ENCODE assay signal across 33 cellular contexts in the genomic region with DNA sequence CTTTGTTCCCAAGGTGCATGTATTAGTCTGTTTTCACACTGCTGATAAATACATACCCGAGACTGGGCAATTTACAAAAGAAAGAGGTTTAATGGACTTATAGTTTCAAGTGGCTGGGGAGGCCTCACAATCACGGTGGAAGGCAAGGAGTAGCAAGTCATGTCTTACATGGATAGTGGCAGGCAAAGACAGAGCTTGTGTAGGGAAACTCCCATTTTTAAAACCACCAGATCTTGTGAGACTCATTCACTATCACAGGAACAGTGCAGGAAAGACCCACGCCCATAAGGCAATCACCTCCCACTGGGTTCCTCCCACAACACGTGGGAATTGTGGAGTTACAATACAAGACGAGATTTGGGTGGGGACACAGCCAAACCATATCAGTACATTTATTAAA.
"Had no signal": no experiment of that assay in that cellular context is flagged by ENCODE, and none has a peak within 500 bp of the region (broad histone marks: within the 10 kb centered on the region; RNA-seq: fewer than 3 reads in every experiment).

No MANE protein-coding gene starts in this region.

- H3K4me1 Mint-ChIP-seq: activated B cell treated with CpG ODN at 0.5 μM for 24 hours; activated CD4-positive, alpha-beta T cell treated with anti-CD3 and anti-CD28 coated beads for 36 hours; activated CD4-positive, alpha-beta T cell treated with anti-CD3 and anti-CD28 coated beads, Interleukin-2, amount 10 ng/mL, durations not matched to agents 24 days and 14 days; activated CD8-positive, alpha-beta memory T cell treated with anti-CD3 and anti-CD28 coated beads, Interleukin-2, amount 10 ng/mL, durations not matched to agents 7 days and 5 days; activated naive CD4-positive, alpha-beta T cell treated with anti-CD3 and anti-CD28 coated beads, Interleukin-2, amount 10 ng/mL, durations not matched to agents 7 days and 5 days; activated naive CD8-positive, alpha-beta T cell treated with anti-CD3 and anti-CD28 coated beads, Interleukin-2, amount 10 ng/mL, durations not matched to agents 7 days and 5 days; T-helper 17 cell had no signal

- H3K27me3 ChIP-seq: ascending aorta, breast epithelium, cardiac muscle cell, colonic mucosa, esophagus muscularis mucosa had no signal

- H3K36me3 Mint-ChIP-seq: activated CD4-positive, alpha-beta memory T cell treated with anti-CD3 and anti-CD28 coated beads for 36 hours; activated CD8-positive, alpha-beta memory T cell treated with anti-CD3 and anti-CD28 coated beads, Interleukin-2, amount 10 ng/mL, durations not matched to agents 7 days and 5 days; activated naive CD4-positive, alpha-beta T cell treated with anti-CD3 and anti-CD28 coated beads, Interleukin-2, amount 10 ng/mL, durations not matched to agents 7 days and 5 days; activated naive CD4-positive, alpha-beta T cell treated with anti-CD3 and anti-CD28 coated beads, Interleukin-2, amount 50 U/mL, for 72 hours; activated naive CD8-positive, alpha-beta T cell treated with anti-CD3 and anti-CD28 coated beads, Interleukin-2, amount 10 ng/mL, durations not matched to agents 7 days and 5 days; brain had no signal

- H3K9me3 Mint-ChIP-seq: activated B cell treated with CpG ODN at 0.5 μM for 24 hours; activated CD4-positive, alpha-beta memory T cell treated with anti-CD3 and anti-CD28 coated beads for 36 hours; activated naive CD4-positive, alpha-beta T cell treated with anti-CD3 and anti-CD28 coated beads, Interleukin-2, amount 10 ng/mL, durations not matched to agents 7 days and 5 days; activated naive CD8-positive, alpha-beta T cell treated with anti-CD3 and anti-CD28 coated beads, Interleukin-2, amount 10 ng/mL, durations not matched to agents 7 days and 5 days; activated T-helper 1 cell treated with anti-CD3 and anti-CD28 coated beads, Interleukin-12 subunit alpha, Interleukin-12 subunit beta, Interleukin-2, Interleukin-4 antibody, amounts not matched to agents 30 ng/mL and 10 ng/mL and 1 ng/mL, durations not matched to agents 14 hours and 24 hours and 36 hours had no signal

- H3K9me3 ChIP-seq: ascending aorta, breast epithelium, colonic mucosa, esophagus muscularis mucosa had no signal

- DNase-seq: activated B cell treated with CpG ODN at 0.5 μM for 24 hours; activated CD4-positive, alpha-beta memory T cell treated with anti-CD3 and anti-CD28 coated beads for 36 hours; activated CD4-positive, alpha-beta T cell treated with anti-CD3 and anti-CD28 coated beads for 36 hours; activated CD4-positive, alpha-beta T cell treated with anti-CD3 and anti-CD28 coated beads, Interleukin-2, amount 10 ng/mL, durations not matched to agents 24 days and 14 days; activated CD8-positive, alpha-beta memory T cell treated with anti-CD3 and anti-CD28 coated beads, Interleukin-2, amount 10 ng/mL, durations not matched to agents 7 days and 5 days; activated CD8-positive, alpha-beta memory T cell treated with anti-CD3 and anti-CD28 coated beads, Interleukin-2, amount 50 U/mL, for 4 hours; activated CD8-positive, alpha-beta T cell treated with anti-CD3 and anti-CD28 coated beads, Interleukin-2, amount 10 ng/mL, durations not matched to agents 7 days and 5 days; activated gamma-delta T cell; activated naive CD4-positive, alpha-beta T cell; activated naive CD4-positive, alpha-beta T cell treated with anti-CD3 and anti-CD28 coated beads, Interleukin-2, amount 10 ng/mL, durations not matched to agents 7 days and 5 days; activated naive CD8-positive, alpha-beta T cell treated with anti-CD3 and anti-CD28 coated beads, Interleukin-2, amount 10 ng/mL, durations not matched to agents 7 days and 5 days; activated T-cell treated with anti-CD3 and anti-CD28 coated beads, Interleukin-2, amount 50 U/mL, for 1 hour; activated T-cell treated with anti-CD3 and anti-CD28 coated beads, Interleukin-2, amount 50 U/mL, for 48 hours; central memory CD4-positive, alpha-beta T cell; cerebellar nuclear complex; colonic mucosa; effector CD8-positive, alpha-beta T cell; head of caudate nucleus; T-helper 1 cell; T-helper 17 cell; WERI-Rb-1 had no signal

- H3K36me3 ChIP-seq: ascending aorta, breast epithelium, cardiac muscle cell, colonic mucosa, esophagus muscularis mucosa, WERI-Rb-1 had no signal

- H3K27ac Mint-ChIP-seq: activated B cell treated with CpG ODN at 0.5 μM for 24 hours; activated CD4-positive, alpha-beta memory T cell treated with anti-CD3 and anti-CD28 coated beads for 36 hours; activated CD4-positive, alpha-beta T cell treated with anti-CD3 and anti-CD28 coated beads for 36 hours; activated CD4-positive, alpha-beta T cell treated with anti-CD3 and anti-CD28 coated beads, Interleukin-2, amount 10 ng/mL, durations not matched to agents 24 days and 14 days; activated CD8-positive, alpha-beta memory T cell treated with anti-CD3 and anti-CD28 coated beads, Interleukin-2, amount 10 ng/mL, durations not matched to agents 7 days and 5 days; activated CD8-positive, alpha-beta T cell treated with anti-CD3 and anti-CD28 coated beads, Interleukin-2, amount 10 ng/mL, durations not matched to agents 7 days and 5 days; activated naive CD4-positive, alpha-beta T cell treated with anti-CD3 and anti-CD28 coated beads, Interleukin-2, amount 10 ng/mL, durations not matched to agents 7 days and 5 days; activated naive CD4-positive, alpha-beta T cell treated with anti-CD3 and anti-CD28 coated beads, Interleukin-2, amount 50 U/mL, for 72 hours; activated naive CD8-positive, alpha-beta T cell treated with anti-CD3 and anti-CD28 coated beads, Interleukin-2, amount 10 ng/mL, durations not matched to agents 7 days and 5 days; activated T-helper 1 cell treated with anti-CD3 and anti-CD28 coated beads, Interleukin-12 subunit alpha, Interleukin-12 subunit beta, Interleukin-2, Interleukin-4 antibody, amounts not matched to agents 30 ng/mL and 10 ng/mL and 1 ng/mL, durations not matched to agents 14 hours and 24 hours and 36 hours; T-helper 17 cell; T-helper 2 cell treated with Interferon-gamma antibody and Interleukin-4, amounts not matched to agents 5 μg/mL and 100 μg/mL, for 36 hours had no signal

- H3K4me3 ChIP-seq: ascending aorta, breast epithelium, cardiac muscle cell, colonic mucosa, esophagus muscularis mucosa had no signal

- H3K4me3 Mint-ChIP-seq: activated B cell treated with CpG ODN at 0.5 μM for 24 hours; activated CD4-positive, alpha-beta memory T cell treated with anti-CD3 and anti-CD28 coated beads for 36 hours; activated CD4-positive, alpha-beta T cell treated with anti-CD3 and anti-CD28 coated beads for 36 hours; activated CD4-positive, alpha-beta T cell treated with anti-CD3 and anti-CD28 coated beads, Interleukin-2, amount 10 ng/mL, durations not matched to agents 24 days and 14 days; activated CD8-positive, alpha-beta memory T cell treated with anti-CD3 and anti-CD28 coated beads, Interleukin-2, amount 10 ng/mL, durations not matched to agents 7 days and 5 days; activated CD8-positive, alpha-beta T cell treated with anti-CD3 and anti-CD28 coated beads, Interleukin-2, amount 10 ng/mL, durations not matched to agents 7 days and 5 days; activated naive CD4-positive, alpha-beta T cell treated with anti-CD3 and anti-CD28 coated beads, Interleukin-2, amount 10 ng/mL, durations not matched to agents 7 days and 5 days; activated naive CD8-positive, alpha-beta T cell treated with anti-CD3 and anti-CD28 coated beads, Interleukin-2, amount 10 ng/mL, durations not matched to agents 7 days and 5 days; activated T-helper 1 cell treated with anti-CD3 and anti-CD28 coated beads, Interleukin-12 subunit alpha, Interleukin-12 subunit beta, Interleukin-2, Interleukin-4 antibody, amounts not matched to agents 30 ng/mL and 10 ng/mL and 1 ng/mL, durations not matched to agents 14 hours and 24 hours and 36 hours; T-helper 17 cell; T-helper 2 cell treated with Interferon-gamma antibody and Interleukin-4, amounts not matched to agents 5 μg/mL and 100 μg/mL, for 36 hours had no signal

- H3K4me1 ChIP-seq: ascending aorta, breast epithelium, colonic mucosa had no signal

- H3K27me3 Mint-ChIP-seq: activated CD4-positive, alpha-beta T cell treated with anti-CD3 and anti-CD28 coated beads, Interleukin-2, amount 10 ng/mL, durations not matched to agents 24 days and 14 days; brain had no signal

- FAIRE-seq: endometrium, endothelial cell of umbilical vein, frontal cortex had no signal

- H3K27ac ChIP-seq: ascending aorta, breast epithelium, cardiac muscle cell, colonic mucosa, esophagus muscularis mucosa, WERI-Rb-1 had no signal

- ATAC-seq: activated CD4-positive, CD25-positive, alpha-beta regulatory T cell treated with anti-CD3 and anti-CD28 coated beads, Interleukin-2, amount 50 U/mL, for 24 hours; activated CD8-positive, alpha-beta memory T cell treated with anti-CD3 and anti-CD28 coated beads, Interleukin-2, amount 10 ng/mL, durations not matched to agents 7 days and 5 days; activated CD8-positive, alpha-beta T cell treated with anti-CD3 and anti-CD28 coated beads, Interleukin-2, amount 10 ng/mL, durations not matched to agents 7 days and 5 days; T-helper 17 cell had no signal
